In the genomic region with DNA sequence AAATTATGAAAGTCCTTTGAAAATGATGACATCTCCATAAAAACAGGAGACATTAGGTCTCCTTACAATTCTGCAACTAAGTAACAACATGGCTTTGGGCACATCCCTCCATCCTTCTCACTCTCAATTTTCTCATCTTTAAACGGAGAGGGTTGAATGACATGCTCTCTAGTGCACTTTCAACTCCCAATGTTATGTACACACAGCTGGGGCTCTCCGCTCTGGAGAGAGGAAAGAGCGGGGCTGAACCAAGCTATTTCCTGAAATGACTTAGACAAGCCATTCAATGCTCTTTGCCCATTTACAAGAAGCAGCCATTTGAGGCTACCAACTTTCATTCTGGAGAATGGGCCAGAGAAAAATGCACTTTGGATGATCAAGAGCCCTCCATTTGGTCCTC, we compare ENCODE assay signal across 1 cellular context.
TF ChIP-seq lines count a peak whose summit lies in the region.

No MANE protein-coding gene starts in this region.

TF ChIP-seq in HepG2, 621 proteins besides CTCF, POLR2A, EP300 and RAD21 (continued from another document):
- TF ChIP-seq SKI (IDR thresholded peaks at IDR 0.05; ENCODE audit: partially characterized antibody): no peak
